ENCODE assay signal across 8 cellular contexts in genomic region chr1:50967416-50968020, GRCh38. TPM values are rescaled to one million over a fixed set of nuclear protein-coding genes. Genes with fewer than 3 reads are reported as not detected.
DNase-seq lines count a peak whose midpoint lies in the region; ATAC-seq and TF ChIP-seq lines count a peak whose summit lies in the region.

No MANE protein-coding gene starts in this region.

- TF ChIP-seq CTCF in NB4 (IDR thresholded peaks at IDR 0.05; ENCODE audit: low read depth, low read length) (no peak), breast epithelium (IDR thresholded peaks at IDR 0.05) (no peak)

- no peak for ATAC-seq in HG02642 (IDR thresholded peaks at IDR 0.05; ENCODE audit: poor library complexity, unreplicated experiment)
- ATAC-seq in HG03460 (IDR thresholded peaks at IDR 0.05; ENCODE audit: unreplicated experiment) = no peak

- TF ChIP-seq POLR2A in NB4 (IDR thresholded peaks at IDR 0.05; ENCODE audit: extremely low read depth, insufficient read length) (no peak), breast epithelium (IDR thresholded peaks at IDR 0.05) (no peak)

- peak overlapping the region; percentile 96 for H3K27ac ChIP-seq in breast epithelium

- H3K27me3 ChIP-seq in breast epithelium = peaks cover 0 to 1% of the 10 kb centered on the region in 2 donors
- H3K27me3 ChIP-seq in mononuclear cell (ENCODE audit: insufficient read depth, low read length) = no peaks in the 10 kb centered on the region

- no peaks in the 10 kb centered on the region for H3K36me3 ChIP-seq in breast epithelium

- H3K4me1 ChIP-seq in breast epithelium (no peaks in the 10 kb centered on the region), mononuclear cell (ENCODE audit: insufficient read depth, low read length) (peaks cover 21% of the 10 kb centered on the region)

- no peaks in the 10 kb centered on the region for H3K9me3 ChIP-seq in breast epithelium
- no peaks in the 10 kb centered on the region for H3K9me3 ChIP-seq in mononuclear cell (ENCODE audit: low read depth, low read length)

- DNase-seq in NCI-H510A treated with DMSO at 0.1 percent for 48 hours (lab: John Stamatoyannopoulos, UW) = peak; percentile 40
- no peak for DNase-seq in NCI-H510A (lab: John Stamatoyannopoulos, UW)
- peak; percentile 50 for DNase-seq in NB4 (ENCODE audit: low read depth)
- no peak for DNase-seq in breast epithelium (ENCODE audit: low spot score in 2 of 2)
- no peak for DNase-seq in occipital lobe (lab: John Stamatoyannopoulos, UW)

- intact Hi-C loops in breast epithelium (cut with DNase I; ENCODE audit: low total_unique reads) = no loop called here

- peak overlapping the region; percentile 55 for H3K4me3 ChIP-seq in NB4 (ENCODE audit: low read depth, low read length)
- peak overlapping the region; percentile 84 to 88 (median 86) for H3K4me3 ChIP-seq in breast epithelium
- H3K4me3 ChIP-seq in mononuclear cell (ENCODE audit: low read length) = peak overlapping the region; percentile 77

RNA-seq across cellular contexts. Expression of gene CDKN2C, which starts 2.5 kb away (rescaled TPM):
- total RNA-seq in breast epithelium (10 to 100 TPM; 27.1 to 40.0 (median 31.1) TPM), mononuclear cell (5.2 TPM), occipital lobe (7.8 TPM)

RNA-seq across cellular contexts. Expression of gene FAF1, which starts 7.5 kb away (rescaled TPM):
- total RNA-seq in breast epithelium (10 to 100 TPM; 34.9 to 58.2 (median 42.0) TPM), mononuclear cell (49.6 TPM), occipital lobe (40.4 TPM)

Comparison
In these comparisons a context has a peak if more than half of its experiments do, and no peak if none do; other contexts are left out.
1. DNase-seq: peak in NCI-H510A treated with DMSO at 0.1 percent for 48 hours (single experiment) and NB4 (single experiment); none in NCI-H510A (single experiment), breast epithelium (0 of 2) and occipital lobe (single experiment).
2. Peak in every context shown above with its lines, with median percentiles within 50 percentile points of each other: H3K4me3 ChIP-seq.